In the genomic region with DNA sequence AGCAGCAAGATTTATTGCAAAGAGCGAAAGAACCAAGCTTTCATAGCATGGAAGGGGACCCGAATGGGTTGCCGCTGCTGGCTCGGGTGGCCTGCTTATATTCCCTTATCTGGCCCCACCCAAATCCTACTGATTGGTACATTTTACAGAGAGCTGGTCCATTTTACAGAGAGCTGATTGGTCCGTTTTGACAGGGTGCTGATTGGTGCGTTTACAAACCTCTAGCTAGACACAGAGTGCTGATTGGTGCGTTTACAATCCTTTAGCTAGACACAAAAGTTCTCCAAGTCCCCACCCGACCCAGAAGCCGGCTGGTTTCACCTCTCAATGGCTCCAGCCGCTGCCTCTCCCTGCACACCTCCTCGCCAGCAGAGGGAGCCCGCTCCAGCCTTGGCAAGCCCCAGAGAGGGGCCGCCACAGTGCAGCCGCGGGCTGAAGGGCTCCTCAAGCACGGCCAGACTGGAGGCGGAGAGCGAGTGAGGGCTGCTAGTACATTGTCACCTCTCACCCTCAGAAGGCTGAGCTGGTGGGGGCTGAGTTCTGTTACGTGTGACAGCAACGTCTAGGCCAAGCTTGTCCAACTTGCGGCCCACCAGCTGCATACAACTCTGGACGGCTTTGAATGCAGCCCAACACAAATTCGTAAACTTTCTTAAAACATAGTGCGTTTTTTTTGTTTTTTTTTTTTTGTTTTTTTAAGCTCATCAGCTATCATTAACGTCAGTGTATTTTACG, we compare ENCODE assay signal across 8 cellular contexts. TPM values are rescaled to one million over a fixed set of nuclear protein-coding genes. Genes with fewer than 3 reads are reported as not detected.
DNase-seq lines count a peak whose midpoint lies in the region; ATAC-seq lines count a peak whose summit lies in the region.

No MANE protein-coding gene starts in this region.

- no peaks in the 10 kb centered on the region for H3K36me3 Mint-ChIP-seq in activated naive CD4-positive, alpha-beta T cell treated with anti-CD3 and anti-CD28 coated beads, Interleukin-2, amount 50 U/mL, for 72 hours

- DNase-seq in DMS53 treated with DMSO at 0.1 percent for 48 hours (lab: John Stamatoyannopoulos, UW; ENCODE audit: unreplicated experiment) (peak; percentile 69), SK-MEL-5 (ENCODE audit: low read depth, low spot score) (peak; percentile 72), islet precursor cell (peak; percentile 93), kidney glomerular epithelial cell (lab: John Stamatoyannopoulos, UW) (no peak), NCI-H1105 treated with DMSO at 0.1 percent for 48 hours (lab: John Stamatoyannopoulos, UW) (no peak)
- DNase-seq in activated naive CD4-positive, alpha-beta T cell treated with anti-CD3 and anti-CD28 coated beads, Interleukin-2, amount 50 U/mL, for 72 hours (ENCODE audit: low spot score in 2 of 2) = peak in 1 of 2 donors; percentile 65
- peak; percentile 64 to 67 for DNase-seq in stimulated activated CD4-positive, alpha-beta T cell treated with anti-CD3 and anti-CD28 coated beads, Interleukin-4, amount 100 ng/mL, for 4 hours

- H3K27ac Mint-ChIP-seq in activated naive CD4-positive, alpha-beta T cell treated with anti-CD3 and anti-CD28 coated beads, Interleukin-2, amount 50 U/mL, for 72 hours = peak overlapping the region; percentile 31 to 47

- ATAC-seq in HG02763 (IDR thresholded peaks at IDR 0.05; ENCODE audit: unreplicated experiment) = peak; percentile 66
- ATAC-seq in activated naive CD4-positive, alpha-beta T cell treated with anti-CD3 and anti-CD28 coated beads, Interleukin-2, amount 50 U/mL, for 72 hours = peak; percentile 85 to 92

- peaks cover 0 to 4% of the 10 kb centered on the region in 2 donors for H3K9me3 Mint-ChIP-seq in activated naive CD4-positive, alpha-beta T cell treated with anti-CD3 and anti-CD28 coated beads, Interleukin-2, amount 50 U/mL, for 72 hours

- in situ Hi-C loops in SK-MEL-5 (cut with HindIII; ENCODE audit: low pct_unique_long_range_greater_than_20kb, low sequenced_read_pairs) = no loop called here

RNA-seq across cellular contexts. Expression of gene PTH, which starts 8.7 kb away (rescaled TPM):
- not detected in 2 replicates for total RNA-seq in SK-MEL-5 (2014; rRNA removed; shearing (Covaris generic))
- not detected in 2 replicates for polyA plus RNA-seq in SK-MEL-5 (2015; cell fraction: cytosol; rRNA removed)
- polyA plus RNA-seq in SK-MEL-5 (2015; cell fraction: nucleus; rRNA removed) = not detected in 2 replicates
- not detected for total RNA-seq in activated naive CD4-positive, alpha-beta T cell treated with anti-CD3 and anti-CD28 coated beads, Interleukin-2, amount 50 U/mL, for 72 hours

RNA-seq across cellular contexts. Expression of gene BTBD10, which starts 24.1 kb away (rescaled TPM):
- 90.9 and 101 TPM in 2 replicates for total RNA-seq in SK-MEL-5 (2014; rRNA removed; shearing (Covaris generic))
- 34.8 and 40.1 TPM in 2 replicates for polyA plus RNA-seq in SK-MEL-5 (2015; cell fraction: cytosol; rRNA removed)
- polyA plus RNA-seq in SK-MEL-5 (2015; cell fraction: nucleus; rRNA removed) = 23.4 and 27.8 TPM in 2 replicates
- total RNA-seq in activated naive CD4-positive, alpha-beta T cell treated with anti-CD3 and anti-CD28 coated beads, Interleukin-2, amount 50 U/mL, for 72 hours = 10 to 100 TPM; 19.4 to 30.8 TPM

Comparison
In these comparisons a context has a peak if more than half of its experiments do, and no peak if none do; other contexts are left out.
1. DNase-seq: peak in DMS53 treated with DMSO at 0.1 percent for 48 hours (single experiment), SK-MEL-5 (single experiment), islet precursor cell (single experiment) and stimulated activated CD4-positive, alpha-beta T cell treated with anti-CD3 and anti-CD28 coated beads, Interleukin-4, amount 100 ng/mL, for 4 hours (2 of 2); none in kidney glomerular epithelial cell (single experiment) and NCI-H1105 treated with DMSO at 0.1 percent for 48 hours (single experiment).